ENCODE assay signal across 8 cellular contexts in the genomic region with DNA sequence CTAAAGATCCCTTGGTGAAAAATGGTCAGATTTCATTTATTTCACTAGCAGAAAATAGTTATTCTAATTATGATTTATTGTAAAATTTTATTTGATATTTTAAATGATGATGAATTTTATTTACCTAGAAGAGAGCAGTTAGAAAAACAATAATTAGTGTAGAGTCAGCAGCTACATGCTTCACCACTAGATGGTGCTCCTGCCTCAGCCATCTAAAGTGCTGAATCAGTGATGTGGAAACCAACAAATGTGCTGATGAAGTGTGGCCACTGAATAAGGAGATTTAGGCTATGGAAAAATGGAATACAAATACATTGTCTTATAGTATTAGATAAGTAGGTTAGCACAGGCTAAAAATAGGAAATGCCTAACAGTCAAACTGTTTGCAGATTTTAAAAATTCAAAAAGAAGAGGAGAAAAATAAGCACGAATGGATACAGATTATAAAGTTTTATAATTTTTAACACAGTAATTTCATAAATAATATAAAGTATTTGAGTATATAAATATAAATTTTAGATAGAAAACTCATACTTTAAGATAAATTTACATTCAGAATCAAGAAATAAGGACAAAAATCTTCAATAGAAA.
DNase-seq lines count a peak whose midpoint lies in the region; ATAC-seq and TF ChIP-seq lines count a peak whose summit lies in the region.

No MANE protein-coding gene starts in this region.

- H3K4me3 ChIP-seq in trophoblast cell (ENCODE audit: low read depth, low read length) (no peak overlapping the region), upper lobe of right lung (no peak overlapping the region)

- H2AFZ ChIP-seq in trophoblast cell (ENCODE audit: insufficient read depth, low read length, poor library complexity), result no peak overlapping the region

- H3K14ac ChIP-seq in trophoblast cell (ENCODE audit: low read length), result no peak overlapping the region

- no peak overlapping the region for H3K4me2 ChIP-seq in trophoblast cell (ENCODE audit: low read length)

- H3K79me2 ChIP-seq in trophoblast cell (ENCODE audit: control insufficient read depth, insufficient read depth, low read length, poor library complexity), result no peaks in the 10 kb centered on the region

- H2BK5ac ChIP-seq in trophoblast cell (ENCODE audit: low read depth, low read length, poor library complexity), result no peak overlapping the region

- no peak overlapping the region for H2BK120ac ChIP-seq in trophoblast cell (ENCODE audit: insufficient read depth, low read length, poor library complexity)

- H3K9me3 ChIP-seq in trophoblast cell (ENCODE audit: insufficient read depth, low read depth, low read length), result no peaks in the 10 kb centered on the region
- no peaks in the 10 kb centered on the region for H3K9me3 ChIP-seq in upper lobe of right lung

- intact Hi-C loops in upper lobe of right lung (cut with DNase I), result no loop called here

- H3K79me1 ChIP-seq in trophoblast cell (ENCODE audit: low read length), result peaks cover 7% of the 10 kb centered on the region

- no peak overlapping the region for H3K18ac ChIP-seq in trophoblast cell (ENCODE audit: low read length)

- no peak overlapping the region for H2BK12ac ChIP-seq in trophoblast cell (ENCODE audit: low read length)

- H3K4me1 ChIP-seq in trophoblast cell (ENCODE audit: control insufficient read depth in 1 of 2, insufficient read depth in 2 of 2, low read length in 2 of 2) (peaks cover 4 to 8% of the 10 kb centered on the region in 2 experiments), upper lobe of right lung (peaks cover 10% of the 10 kb centered on the region)

- H4K8ac ChIP-seq in trophoblast cell (ENCODE audit: low read depth, low read length), result no peak overlapping the region

- DNase-seq in NCI-H1092 treated with DMSO at 0.1 percent for 48 hours (lab: John Stamatoyannopoulos, UW) (peak; percentile 67), SKM-1 treated with dmso at 0.1 percent for 144 hours (lab: John Stamatoyannopoulos, UW; ENCODE audit: unreplicated experiment) (peak; percentile 71), glomerular visceral epithelial cell (ENCODE audit: extremely low spot score) (peak; percentile 70), trophoblast cell (peak; percentile 58 to 91), upper lobe of right lung (no peak)
- DNase-seq in activated naive CD4-positive, alpha-beta T cell treated with anti-CD3 and anti-CD28 coated beads, Interleukin-2, amount 50 U/mL, for 16 hours, result peak; percentile 67

- TF ChIP-seq CTCF in GM12873 (IDR thresholded peaks at IDR 0.05; ENCODE audit: insufficient read depth, low read depth, low read length, missing control alignments) (peak; percentile 82), upper lobe of right lung (IDR thresholded peaks at IDR 0.05) (peak; percentile 93)

- H4K12ac ChIP-seq in trophoblast cell (ENCODE audit: low read depth, low read length), result no peak overlapping the region

- H4K91ac ChIP-seq in trophoblast cell (ENCODE audit: low read depth, low read length), result no peak overlapping the region

- peak; percentile 95 for ATAC-seq in upper lobe of right lung
- no peak for ATAC-seq in HG03432 (IDR thresholded peaks at IDR 0.05; ENCODE audit: unreplicated experiment)

- H3K4ac ChIP-seq in trophoblast cell (ENCODE audit: low read depth, low read length), result no peak overlapping the region

- no peak overlapping the region for H2AK5ac ChIP-seq in trophoblast cell (ENCODE audit: low read length)

- H3K27me3 ChIP-seq in trophoblast cell (ENCODE audit: insufficient read depth, low read length) (no peaks in the 10 kb centered on the region), upper lobe of right lung (no peaks in the 10 kb centered on the region)

- no peak overlapping the region for H3K9ac ChIP-seq in trophoblast cell (ENCODE audit: low read length)

- no peak overlapping the region for H3K27ac ChIP-seq in trophoblast cell (ENCODE audit: low read depth, low read length)
- H3K27ac ChIP-seq in upper lobe of right lung, result no peak overlapping the region

- H3K36me3 ChIP-seq in trophoblast cell (ENCODE audit: control insufficient read depth in 1 of 2, insufficient read depth in 2 of 2, low read length in 2 of 2), result peaks cover 0 to 2% of the 10 kb centered on the region in 2 experiments
- H3K36me3 ChIP-seq in upper lobe of right lung, result no peaks in the 10 kb centered on the region

- no CpG with 5 or more reads among the region's 1 CpG for WGBS in trophoblast cell (ENCODE audit: extremely low coverage, insufficient coverage, insufficient read length)

- no peak overlapping the region for H3K23ac ChIP-seq in trophoblast cell (ENCODE audit: low read length)
